ENCODE assay signal across 1 cellular context in the genomic region with DNA sequence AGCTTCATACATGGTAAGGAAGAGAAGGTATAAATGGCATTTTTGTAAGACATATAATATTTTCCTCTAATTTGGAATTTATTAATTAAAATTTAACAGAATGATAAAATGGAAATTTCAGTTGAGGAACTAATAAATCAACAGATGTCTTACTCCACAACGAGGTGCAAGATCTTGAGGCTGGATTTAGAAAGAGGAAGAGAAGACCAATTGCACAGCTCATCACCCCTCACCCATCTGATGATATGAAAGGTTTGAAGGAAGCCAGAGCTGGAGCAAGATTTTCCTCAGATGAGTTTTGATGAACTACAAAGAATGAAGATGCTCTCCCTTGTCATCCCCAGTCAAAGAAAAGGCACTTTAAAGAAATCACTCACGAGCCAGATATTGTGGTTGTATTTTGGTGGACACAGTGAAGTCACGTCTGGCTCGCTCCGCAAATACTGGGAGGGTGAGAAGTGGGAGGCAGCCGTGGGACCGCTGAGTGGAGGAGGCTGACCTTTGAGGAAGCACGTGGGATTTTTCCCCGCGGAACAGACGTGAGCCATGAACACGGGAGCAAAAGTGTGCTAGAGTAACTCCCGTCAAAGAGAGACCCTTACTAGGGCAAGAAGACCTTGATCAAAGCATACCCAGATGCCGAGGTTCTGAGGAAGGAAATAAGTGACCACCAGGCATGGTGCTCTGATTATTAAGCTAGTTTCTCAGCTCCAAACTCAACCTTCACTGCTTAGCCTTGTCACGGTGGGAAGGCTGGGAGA.
TF ChIP-seq lines count a peak whose summit lies in the region.

No MANE protein-coding gene starts in this region.

TF ChIP-seq in H1, 55 proteins besides CTCF, POLR2A, EP300 and RAD21:
- TF ChIP-seq BACH1 (IDR thresholded peaks at IDR 0.05; ENCODE audit: low read length): no peak
- no peak for TF ChIP-seq BRCA1 (IDR thresholded peaks at IDR 0.05; ENCODE audit: low read depth, low read length)
- TF ChIP-seq CBX5 (IDR thresholded peaks at IDR 0.05; ENCODE audit: low read depth, low read length): no peak
- no peak for TF ChIP-seq HDAC2 (IDR thresholded peaks at IDR 0.05; ENCODE audit: borderline replicate concordance in 1 of 2, low read depth in 2 of 2, low read length in 2 of 2)
- no peak for TF ChIP-seq SP4 (IDR thresholded peaks at IDR 0.05; ENCODE audit: low read length)
- TF ChIP-seq RBBP5 (IDR thresholded peaks at IDR 0.05; ENCODE audit: borderline replicate concordance, low read depth, low read length): no peak
- no peak for TF ChIP-seq CREB1 (IDR thresholded peaks at IDR 0.05)
- no peak for TF ChIP-seq SUZ12 (IDR thresholded peaks at IDR 0.05; ENCODE audit: low read length)
- no peak for TF ChIP-seq CHD2 (IDR thresholded peaks at IDR 0.05; ENCODE audit: low read length)
- TF ChIP-seq TAF7 (optimal IDR thresholded peaks at IDR 0.05; ENCODE audit: borderline replicate concordance, low read depth, low read length): no peak
- no peak for TF ChIP-seq SP1 (IDR thresholded peaks at IDR 0.05; ENCODE audit: low read depth, low read length)
- TF ChIP-seq TEAD4 (IDR thresholded peaks at IDR 0.05; ENCODE audit: low read depth, low read length): no peak
- TF ChIP-seq CHD1 (IDR thresholded peaks at IDR 0.05; ENCODE audit: low read depth, low read length): no peak
